In genomic region chr17:14355556-14355955, GRCh38 we compare ENCODE assay signal across 15 cellular contexts.
"Had no signal": no experiment of that assay in that cellular context is flagged by ENCODE, and none has a peak within 500 bp of the region (broad histone marks: within the 10 kb centered on the region; RNA-seq: fewer than 3 reads in every experiment).

No MANE protein-coding gene starts in this region.

- H3K4me3 Mint-ChIP-seq: activated CD4-positive, alpha-beta memory T cell treated with anti-CD3 and anti-CD28 coated beads for 36 hours; activated CD4-positive, alpha-beta T cell treated with anti-CD3 and anti-CD28 coated beads for 36 hours; activated naive CD4-positive, alpha-beta T cell treated with anti-CD3 and anti-CD28 coated beads, Interleukin-2, amount 10 ng/mL, durations not matched to agents 7 days and 5 days; activated T-cell treated with anti-CD3 and anti-CD28 coated beads, Interleukin-2, amount 50 U/mL, for 24 hours; naive thymus-derived CD8-positive, alpha-beta T cell; stimulated activated naive CD8-positive, alpha-beta T cell treated with anti-CD3 and anti-CD28 coated beads, Interleukin-15, amount 100 ng/mL, for 72 hours had no signal

- H3K79me2 ChIP-seq: parathyroid adenoma had no signal

- H3K27ac Mint-ChIP-seq: activated CD4-positive, alpha-beta memory T cell treated with anti-CD3 and anti-CD28 coated beads for 36 hours; activated CD4-positive, alpha-beta T cell treated with anti-CD3 and anti-CD28 coated beads for 36 hours; activated naive CD4-positive, alpha-beta T cell treated with anti-CD3 and anti-CD28 coated beads, Interleukin-2, amount 10 ng/mL, durations not matched to agents 7 days and 5 days; activated T-cell treated with anti-CD3 and anti-CD28 coated beads, Interleukin-2, amount 50 U/mL, for 24 hours; naive thymus-derived CD8-positive, alpha-beta T cell; stimulated activated naive CD8-positive, alpha-beta T cell treated with anti-CD3 and anti-CD28 coated beads, Interleukin-15, amount 100 ng/mL, for 72 hours had no signal

- H3K27me3 Mint-ChIP-seq: activated CD4-positive, alpha-beta memory T cell treated with anti-CD3 and anti-CD28 coated beads for 36 hours; activated CD4-positive, alpha-beta T cell treated with anti-CD3 and anti-CD28 coated beads for 36 hours; activated naive CD4-positive, alpha-beta T cell treated with anti-CD3 and anti-CD28 coated beads, Interleukin-2, amount 10 ng/mL, durations not matched to agents 7 days and 5 days; activated T-cell treated with anti-CD3 and anti-CD28 coated beads, Interleukin-2, amount 50 U/mL, for 24 hours; naive thymus-derived CD8-positive, alpha-beta T cell had no signal

- H3K36me3 ChIP-seq: cardiac muscle cell, left lung, upper lobe of left lung, WERI-Rb-1 had no signal

- H2AFZ ChIP-seq: parathyroid adenoma had no signal

- H3K9me3 ChIP-seq: left lung, mucosa of descending colon, upper lobe of left lung had no signal

- H3K36me3 Mint-ChIP-seq: activated CD4-positive, alpha-beta memory T cell treated with anti-CD3 and anti-CD28 coated beads for 36 hours; activated naive CD4-positive, alpha-beta T cell treated with anti-CD3 and anti-CD28 coated beads, Interleukin-2, amount 10 ng/mL, durations not matched to agents 7 days and 5 days had no signal

- H3K4me3 ChIP-seq: cardiac muscle cell, left lung, mucosa of descending colon, upper lobe of left lung had no signal

- ATAC-seq: activated CD4-positive, alpha-beta T cell treated with anti-CD3 and anti-CD28 coated beads for 36 hours; left lung; mucosa of descending colon; naive thymus-derived CD8-positive, alpha-beta T cell; stimulated activated naive CD8-positive, alpha-beta T cell treated with anti-CD3 and anti-CD28 coated beads, Interleukin-15, amount 100 ng/mL, for 72 hours had no signal

- H3K4me1 ChIP-seq: parathyroid adenoma had no signal

- H3K27ac ChIP-seq: cardiac muscle cell, left lung, parathyroid adenoma, upper lobe of left lung, WERI-Rb-1 had no signal

- DNase-seq: activated CD4-positive, alpha-beta memory T cell treated with anti-CD3 and anti-CD28 coated beads for 36 hours; activated CD4-positive, alpha-beta T cell treated with anti-CD3 and anti-CD28 coated beads for 36 hours; activated naive CD4-positive, alpha-beta T cell treated with anti-CD3 and anti-CD28 coated beads, Interleukin-2, amount 10 ng/mL, durations not matched to agents 7 days and 5 days; activated T-cell treated with anti-CD3 and anti-CD28 coated beads, Interleukin-2, amount 50 U/mL, for 24 hours; kidney; left lung; mammary epithelial cell; mucosa of descending colon; naive thymus-derived CD8-positive, alpha-beta T cell; stimulated activated CD4-positive, alpha-beta T cell treated with anti-CD3 and anti-CD28 coated beads, Interleukin-1b, Interleukin-23, amount 100 ng/mL, for 48 hours; stimulated activated naive CD8-positive, alpha-beta T cell treated with anti-CD3 and anti-CD28 coated beads, Interleukin-15, amount 100 ng/mL, for 72 hours; upper lobe of left lung; WERI-Rb-1 had no signal

- H3K27me3 ChIP-seq: cardiac muscle cell, left lung, upper lobe of left lung had no signal

- H3K9me3 Mint-ChIP-seq: activated CD4-positive, alpha-beta memory T cell treated with anti-CD3 and anti-CD28 coated beads for 36 hours; activated naive CD4-positive, alpha-beta T cell treated with anti-CD3 and anti-CD28 coated beads, Interleukin-2, amount 10 ng/mL, durations not matched to agents 7 days and 5 days; activated T-cell treated with anti-CD3 and anti-CD28 coated beads, Interleukin-2, amount 50 U/mL, for 24 hours; naive thymus-derived CD8-positive, alpha-beta T cell; stimulated activated naive CD8-positive, alpha-beta T cell treated with anti-CD3 and anti-CD28 coated beads, Interleukin-15, amount 100 ng/mL, for 72 hours had no signal

- H3K9ac ChIP-seq: parathyroid adenoma had no signal
